ENCODE assay signal across 9 cellular contexts in the genomic region with DNA sequence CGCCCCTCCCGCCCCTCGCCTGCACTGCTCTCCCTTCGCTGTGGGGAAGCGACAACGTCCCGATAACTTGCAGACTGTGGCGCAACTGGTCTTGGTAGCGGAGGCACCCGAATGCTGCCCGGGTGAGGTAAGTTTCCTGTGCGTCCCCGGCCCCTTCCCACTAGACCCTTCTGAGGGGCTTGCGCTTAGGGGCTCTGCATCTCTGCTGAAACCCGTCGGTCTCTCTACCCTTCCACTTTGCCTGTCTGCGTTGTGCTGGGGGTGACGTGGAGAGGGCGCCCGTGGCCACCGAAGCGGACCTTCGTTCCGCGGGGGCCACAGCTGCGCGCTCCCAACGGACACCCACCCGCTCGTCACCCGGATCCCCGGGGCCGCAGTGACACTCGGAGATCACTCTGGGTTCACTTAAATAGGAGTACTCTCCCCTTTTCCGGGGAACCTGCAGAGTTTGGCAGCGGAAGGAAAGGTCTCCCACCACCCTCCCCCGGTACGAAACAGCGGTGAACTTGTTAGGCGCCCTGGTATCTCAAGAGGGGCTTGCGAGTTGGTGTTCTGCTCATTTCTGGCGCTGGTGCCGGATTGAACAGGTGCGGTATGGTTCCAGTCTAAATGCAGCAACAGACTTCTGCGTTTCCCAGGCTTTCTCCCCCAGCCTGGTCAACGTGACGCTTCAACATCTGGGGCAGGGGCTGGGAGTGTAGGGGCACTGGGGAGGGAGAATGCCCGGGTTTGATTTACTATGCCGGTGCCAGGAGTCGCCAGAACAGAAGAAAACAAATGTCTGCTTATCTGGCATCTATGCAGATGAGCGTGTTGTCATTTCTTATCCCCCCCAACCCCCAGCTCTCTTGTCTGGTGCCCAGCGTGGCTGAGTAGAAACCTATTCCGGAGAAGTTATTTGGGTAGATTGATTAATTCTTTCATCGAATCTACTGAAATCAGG. TPM values are rescaled to one million over a fixed set of nuclear protein-coding genes. Genes with fewer than 3 reads are reported as not detected.
A peak's percentile ranks its signal among the peaks of the same experiment; 100 is the strongest.
DNase-seq lines count a peak whose midpoint lies in the region; ATAC-seq and TF ChIP-seq lines count a peak whose summit lies in the region.
"Had no signal": no experiment of that assay in that cellular context is flagged by ENCODE, and none has a peak within 500 bp of the region (broad histone marks: within the 10 kb centered on the region; RNA-seq: fewer than 3 reads in every experiment).

No MANE protein-coding gene starts in this region.

- H3K27ac Mint-ChIP-seq in CD14-positive monocyte: peak overlapping the region in 6 of 7 donors; percentile 40 to 91 (median 74)

- peak overlapping the region; percentile 94 to 96 for H3K4me3 Mint-ChIP-seq in CD14-positive monocyte

- H3K9me3 ChIP-seq in HUES64 (ENCODE audit: insufficient read depth, low read depth, low read length) (no peaks in the 10 kb centered on the region), psoas muscle (no peaks in the 10 kb centered on the region)

- H3K36me3 ChIP-seq in HUES64 (ENCODE audit: insufficient read depth, low read length) (no peaks in the 10 kb centered on the region), psoas muscle (ENCODE audit: insufficient read depth in 1 of 2, low read depth in 1 of 2) (no peaks in the 10 kb centered on the region)

- H3K9ac ChIP-seq in HUES64 (ENCODE audit: low read depth, low read length): peak overlapping the region; percentile 5; the same call in 1 of the 2 replicates

- 2% methylated on average over 53 of the region's 54 CpGs for WGBS in HUES64
- 1% methylated on average over 50 to 54 of the region's 54 CpGs for WGBS in psoas muscle, 3 donors

- intact Hi-C loops in CD14-positive monocyte (cut with micrococcal nuclease) (loop anchor here in 1 of 2 donors (10.0 kb wide), 2 partner anchors 79 to 289 kb away; a partner anchor contains a TSS), left cardiac atrium (cut with DNase I) (loop anchor here (5.0 to 10.0 kb wide), 6 partner anchors 76 to 319 kb away; a partner anchor contains a TSS), psoas muscle (cut with DNase I) (loop anchor here (10.0 kb wide), 2 partner anchors 69 to 139 kb away; no protein-coding TSS in a partner anchor)

- peaks cover 41% of the 10 kb centered on the region for H3K4me1 Mint-ChIP-seq in CD14-positive monocyte

- H3K4me3 ChIP-seq in HUES64 (ENCODE audit: low read length) (peak overlapping the region; percentile 74), psoas muscle (peak overlapping the region; percentile 83)

- H3K4me1 ChIP-seq in HUES64 (ENCODE audit: insufficient read depth, low read length) (peaks cover 21% of the 10 kb centered on the region), psoas muscle (no peaks in the 10 kb centered on the region)

- H3K27me3 Mint-ChIP-seq in CD14-positive monocyte (ENCODE audit: low read depth in 3 of 3): peaks cover 28 to 36% (median 34%) of the 10 kb centered on the region in 3 donors

- peaks cover 0 to 5% of the 10 kb centered on the region in 2 donors for H3K36me3 Mint-ChIP-seq in CD14-positive monocyte

- ATAC-seq in GM19395 (IDR thresholded peaks at IDR 0.05; ENCODE audit: unreplicated experiment) (peak; percentile 10), left cardiac atrium (peak; percentile 57 to 64), psoas muscle (peak; percentile 52 to 76 (median 59)), GM21526 (IDR thresholded peaks at IDR 0.05; ENCODE audit: low FRiP score, unreplicated experiment) (no peak), HG03378 (IDR thresholded peaks at IDR 0.05; ENCODE audit: unreplicated experiment) (no peak)

- H3K27ac ChIP-seq in HUES64 (ENCODE audit: low read depth, low read length) (no peak overlapping the region), psoas muscle (peak overlapping the region; percentile 80)

- no peak for TF ChIP-seq CTCF in CD14-positive monocyte (IDR thresholded peaks at IDR 0.05)
- TF ChIP-seq CTCF in psoas muscle (IDR thresholded peaks at IDR 0.05): no peak

- H3K27me3 ChIP-seq in HUES64 (ENCODE audit: insufficient read depth, low read length): peaks cover 61% of the 10 kb centered on the region
- H3K27me3 ChIP-seq in psoas muscle (ENCODE audit: insufficient read depth in 3 of 3, low read length in 2 of 3): no peaks in the 10 kb centered on the region

- DNase-seq in CD14-positive monocyte (ENCODE audit: low spot score) (peak; percentile 49), left cardiac atrium (peak; percentile 45), psoas muscle (peak; percentile 32 to 64)
- DNase-seq in activated T-cell treated with anti-CD3 and anti-CD28 coated beads, Interleukin-2, amount 50 U/mL, for 48 hours: peak; percentile 36 to 45

- H3K9me3 Mint-ChIP-seq in CD14-positive monocyte: peaks cover 0 to 2% (median 0%) of the 10 kb centered on the region in 7 donors

RNA-seq across cellular contexts. Expression of a gene that starts 0.9 kb away (rescaled TPM):
- polyA plus RNA-seq in CD14-positive monocyte: under 1 TPM; 0.18 to 0.87 TPM
- polyA plus RNA-seq in HUES64 (2013, experiment 1 of 2): 4.4 TPM
- 6.0 TPM for polyA plus RNA-seq in HUES64 (2013, experiment 2 of 2)
- total RNA-seq in left cardiac atrium: 10 to 100 TPM; 47.0 to 50.1 TPM
- total RNA-seq in psoas muscle: 1 to 10 TPM; 1.1 to 1.9 (median 1.8) TPM
- 1 to 10 TPM in 1 of 3 donors, under 1 TPM in 2; 0.48 to 2.5 (median 0.70) TPM for polyA plus RNA-seq in psoas muscle
- total RNA-seq: HT1080 had no signal

Comparison
In these comparisons a context has a peak if more than half of its experiments do, and no peak if none do; other contexts are left out.
1. ATAC-seq: peak in GM19395 (single experiment), left cardiac atrium (2 of 2) and psoas muscle (4 of 4); none in GM21526 (single experiment) and HG03378 (single experiment).
2. RNA of a gene that starts 0.9 kb away (total RNA-seq): 47.0 to 50.1 TPM in left cardiac atrium; 1.1 to 1.9 TPM in psoas muscle; every median in the first group is over 10 times any median in the second.
3. Peak in every context shown above with its lines, with median percentiles within 50 percentile points of each other: DNase-seq.